40 cellular contexts compared by ENCODE assay signal in the genomic region with DNA sequence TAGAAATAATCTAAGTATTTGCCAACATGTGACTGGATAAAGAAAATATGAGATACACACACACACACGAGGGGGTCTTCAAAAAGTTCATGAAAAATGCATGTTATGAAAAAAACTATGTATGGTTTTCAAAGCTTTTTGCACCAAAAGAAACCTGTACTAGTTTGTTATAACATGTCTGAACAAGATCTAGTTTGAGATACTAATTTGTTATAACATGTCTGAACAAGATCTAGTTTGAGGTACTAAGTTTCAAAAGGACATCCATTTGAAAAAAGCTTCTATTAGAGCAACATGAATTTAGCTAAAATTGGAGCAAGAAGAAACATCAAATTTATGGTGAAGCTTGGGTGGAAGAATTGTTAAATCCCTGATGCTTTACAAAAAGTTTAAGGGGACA. TPM values are rescaled to one million over a fixed set of nuclear protein-coding genes. Genes with fewer than 3 reads are reported as not detected.
DNase-seq lines count a peak whose midpoint lies in the region; ATAC-seq, FAIRE-seq and TF ChIP-seq lines count a peak whose summit lies in the region.
"Had no signal": no experiment of that assay in that cellular context is flagged by ENCODE, and none has a peak within 500 bp of the region (broad histone marks: within the 10 kb centered on the region; RNA-seq: fewer than 3 reads in every experiment).

No MANE protein-coding gene starts in this region.

- H3K4me1 ChIP-seq in mammary epithelial cell (ENCODE audit: insufficient read depth, low read length) (no peaks in the 10 kb centered on the region), breast epithelium (no peaks in the 10 kb centered on the region), foreskin keratinocyte (no peaks in the 10 kb centered on the region)
- H3K4me1 ChIP-seq: A549, BE2C, BLaER1, Caco-2 had no signal

- TF ChIP-seq CTCF in mammary epithelial cell (conservative IDR thresholded peaks at IDR 0.05 in 1 of 2, IDR thresholded peaks at IDR 0.05 in 1 of 2; ENCODE audit: extremely low read depth in 1 of 2, insufficient read depth in 1 of 2, low read depth in 1 of 2, low read length in 2 of 2) (no peak), breast epithelium (IDR thresholded peaks at IDR 0.05) (no peak), bronchial epithelial cell (IDR thresholded peaks at IDR 0.05; ENCODE audit: insufficient read depth, low read length, severe bottlenecking) (no peak), epithelial cell of esophagus (IDR thresholded peaks at IDR 0.05; ENCODE audit: insufficient read depth, low read depth, low read length, missing control alignments) (no peak), foreskin keratinocyte (conservative IDR thresholded peaks at IDR 0.05) (no peak)

- H3K79me2 ChIP-seq in mammary epithelial cell (ENCODE audit: insufficient read depth, low read length) = no peaks in the 10 kb centered on the region

- TF ChIP-seq POLR2A in breast epithelium (IDR thresholded peaks at IDR 0.05) = no peak

- H2AFZ ChIP-seq in mammary epithelial cell (ENCODE audit: low read depth, low read length) = peak overlapping the region; percentile 6

- peaks cover 16% of the 10 kb centered on the region for H3K27me3 Mint-ChIP-seq in activated CD8-positive, alpha-beta memory T cell treated with anti-CD3 and anti-CD28 coated beads, Interleukin-2, amount 10 ng/mL, durations not matched to agents 7 days and 5 days

- peaks cover 2% of the 10 kb centered on the region for H3K9me3 Mint-ChIP-seq in activated CD8-positive, alpha-beta memory T cell treated with anti-CD3 and anti-CD28 coated beads, Interleukin-2, amount 10 ng/mL, durations not matched to agents 7 days and 5 days (ENCODE audit: low read depth)

- H3K27ac ChIP-seq in mammary epithelial cell (ENCODE audit: insufficient read depth, low read depth, low read length) (no peak overlapping the region), breast epithelium (no peak overlapping the region), foreskin keratinocyte (no peak overlapping the region)
- H3K27ac ChIP-seq: 22Rv1; A549; BLaER1; BLaER1 treated with 17β-estradiol and CSF1 and Interleukin-3, amounts not matched to agents 10 nM and 100 nM; C4-2B had no signal

- H3K4me3 ChIP-seq in mammary epithelial cell (replicated peaks in 1 of 3; ENCODE audit: insufficient read depth in 1 of 3, low read depth in 2 of 3, low read length in 3 of 3) (no peak overlapping the region), breast epithelium (no peak overlapping the region), bronchial epithelial cell (ENCODE audit: low read depth, low read length) (no peak overlapping the region), epithelial cell of esophagus (ENCODE audit: low read length) (no peak overlapping the region)
- H3K4me3 ChIP-seq: A549; BLaER1; BLaER1 treated with 17β-estradiol and CSF1 and Interleukin-3, amounts not matched to agents 10 nM and 100 nM had no signal

- H3K9me3 ChIP-seq in mammary epithelial cell (replicated peaks; ENCODE audit: insufficient read depth, low read length) (no peaks in the 10 kb centered on the region), breast epithelium (peaks cover 3 to 19% of the 10 kb centered on the region in 2 donors)
- H3K9me3 ChIP-seq: BE2C, Caco-2 had no signal

- ATAC-seq in foreskin keratinocyte = no peak
- ATAC-seq in activated CD8-positive, alpha-beta memory T cell treated with anti-CD3 and anti-CD28 coated beads, Interleukin-2, amount 10 ng/mL, durations not matched to agents 7 days and 5 days = no peak
- ATAC-seq: A549; CD8-positive, alpha-beta T cell had no signal

- WGBS in mammary epithelial cell (ENCODE audit: low coverage, missing lambda C conversion rate) = 13% methylated on average over 1 of the region's 1 CpG

- H3K27me3 ChIP-seq in mammary epithelial cell (ENCODE audit: insufficient read depth, low read length) = no peaks in the 10 kb centered on the region
- no peaks in the 10 kb centered on the region for H3K27me3 ChIP-seq in breast epithelium
- no peaks in the 10 kb centered on the region for H3K27me3 ChIP-seq in bronchial epithelial cell (ENCODE audit: control insufficient read depth, insufficient read depth, low read length)
- H3K27me3 ChIP-seq in foreskin keratinocyte = peaks cover 3% of the 10 kb centered on the region
- H3K27me3 ChIP-seq: BE2C; BLaER1; BLaER1 treated with 17β-estradiol and CSF1 and Interleukin-3, amounts not matched to agents 10 nM and 100 nM had no signal

- CTCF ChIA-PET in mammary epithelial cell (lab: Charles Lee; ENCODE audit: low non-redundant PET) = no interaction called here
- CTCF ChIA-PET in activated CD8-positive, alpha-beta memory T cell treated with anti-CD3 and anti-CD28 coated beads, Interleukin-2, amount 10 ng/mL, durations not matched to agents 7 days and 5 days (lab: Charles Lee) = no interaction called here

- H3K4me2 ChIP-seq in mammary epithelial cell (ENCODE audit: insufficient read depth, low read depth, low read length) = no peak overlapping the region
- H3K4me2 ChIP-seq: A549; BLaER1; BLaER1 treated with 17β-estradiol and CSF1 and Interleukin-3, amounts not matched to agents 10 nM and 100 nM had no signal

- dilution Hi-C loops in mammary epithelial cell (cut with HindIII; ENCODE audit: low sequenced_read_pairs) = no loop called here

- no peak overlapping the region for H3K9ac ChIP-seq in mammary epithelial cell (ENCODE audit: insufficient read depth, low read length)
- H3K9ac ChIP-seq: BLaER1; BLaER1 treated with 17β-estradiol and CSF1 and Interleukin-3, amounts not matched to agents 10 nM and 100 nM had no signal

- DNase-seq in mammary epithelial cell = peak; percentile 42
- DNase-seq in breast epithelium (ENCODE audit: low spot score in 2 of 2) = no peak
- DNase-seq in bronchial epithelial cell (ENCODE audit: low read depth) = peak; percentile 67
- peak; percentile 52 for DNase-seq in epithelial cell of esophagus (ENCODE audit: low read depth)
- DNase-seq in foreskin keratinocyte = peak; percentile 13 to 51
- no peak for DNase-seq in H4 (ENCODE audit: low spot score)
- DNase-seq in medulla oblongata (ENCODE audit: extremely low spot score) = no peak
- DNase-seq in activated CD8-positive, alpha-beta memory T cell treated with anti-CD3 and anti-CD28 coated beads, Interleukin-2, amount 10 ng/mL, durations not matched to agents 7 days and 5 days = no peak
- DNase-seq: 8988T; ACHN; AML-193; BE2C; C1 segment of cervical spinal cord; Caco-2; Calu3; CD4-positive, alpha-beta memory T cell; CD4-positive, alpha-beta T cell; CD4-positive, CD25-positive, alpha-beta regulatory T cell; CD8-positive, alpha-beta memory T cell; CD8-positive, alpha-beta T cell; COR-L47; DMS 273 treated with DMSO at 0.1 percent for 48 hours; DMS153; DMS53; DMS79; DMS79 treated with DMSO at 0.1 percent for 48 hours; DND-41; EL had no signal

- no peaks in the 10 kb centered on the region for H4K20me1 ChIP-seq in mammary epithelial cell (ENCODE audit: insufficient read depth, low read length)
- H4K20me1 ChIP-seq: BLaER1; BLaER1 treated with 17β-estradiol and CSF1 and Interleukin-3, amounts not matched to agents 10 nM and 100 nM had no signal

- FAIRE-seq in bronchial epithelial cell (lab: Jason Lieb, UNC) = no peak
- FAIRE-seq: A549, D721Med had no signal

- in situ Hi-C loops in mammary epithelial cell (cut with MboI; ENCODE audit: low sequenced_read_pairs in 2 of 2) = no loop called here

- no peak overlapping the region for H3K27ac Mint-ChIP-seq in activated CD8-positive, alpha-beta memory T cell treated with anti-CD3 and anti-CD28 coated beads, Interleukin-2, amount 10 ng/mL, durations not matched to agents 7 days and 5 days
- H3K27ac Mint-ChIP-seq: B cell; CD14-positive monocyte; CD4-positive, alpha-beta memory T cell; CD4-positive, alpha-beta T cell; CD4-positive, CD25-positive, alpha-beta regulatory T cell; CD8-positive, alpha-beta memory T cell; CD8-positive, alpha-beta T cell had no signal

- no TSS peak for BruUV-seq in mammary epithelial cell (replicated peaks; lab: Mats Ljungman, UMichigan)

- no peaks in the 10 kb centered on the region for H3K36me3 Mint-ChIP-seq in activated CD8-positive, alpha-beta memory T cell treated with anti-CD3 and anti-CD28 coated beads, Interleukin-2, amount 10 ng/mL, durations not matched to agents 7 days and 5 days
- H3K36me3 Mint-ChIP-seq: CD14-positive monocyte; CD4-positive, CD25-positive, alpha-beta regulatory T cell; CD8-positive, alpha-beta T cell had no signal

- H3K36me3 ChIP-seq in mammary epithelial cell (ENCODE audit: insufficient read depth, low read length) (no peaks in the 10 kb centered on the region), breast epithelium (no peaks in the 10 kb centered on the region), bronchial epithelial cell (ENCODE audit: control insufficient read depth, insufficient read depth, low read length) (no peaks in the 10 kb centered on the region)
- H3K36me3 ChIP-seq: BE2C; BLaER1; BLaER1 treated with 17β-estradiol and CSF1 and Interleukin-3, amounts not matched to agents 10 nM and 100 nM had no signal

- intact Hi-C loops in mammary epithelial cell (cut with micrococcal nuclease) (no loop called here), breast epithelium (cut with DNase I; ENCODE audit: low total_unique reads) (no loop called here)

- no peak overlapping the region for H3K4me3 Mint-ChIP-seq in activated CD8-positive, alpha-beta memory T cell treated with anti-CD3 and anti-CD28 coated beads, Interleukin-2, amount 10 ng/mL, durations not matched to agents 7 days and 5 days
- H3K4me3 Mint-ChIP-seq: B cell; CD14-positive monocyte; CD4-positive, alpha-beta memory T cell; CD4-positive, alpha-beta T cell; CD4-positive, CD25-positive, alpha-beta regulatory T cell; CD8-positive, alpha-beta memory T cell; CD8-positive, alpha-beta T cell had no signal

- no peaks in the 10 kb centered on the region for H3K4me1 Mint-ChIP-seq in activated CD8-positive, alpha-beta memory T cell treated with anti-CD3 and anti-CD28 coated beads, Interleukin-2, amount 10 ng/mL, durations not matched to agents 7 days and 5 days
- H3K4me1 Mint-ChIP-seq: B cell; CD14-positive monocyte; CD4-positive, alpha-beta memory T cell; CD4-positive, CD25-positive, alpha-beta regulatory T cell; CD8-positive, alpha-beta memory T cell had no signal

RNA-seq across cellular contexts. Expression of a gene that starts 19.8 kb away (rescaled TPM):
- total RNA-seq in mammary epithelial cell (not detected), breast epithelium (10 to 100 TPM in 2 of 3 donors, 1 to 10 TPM in 1; 7.8 to 18.4 (median 14.9) TPM), bronchial epithelial cell (not detected in 2 replicates), foreskin keratinocyte (not detected in 2 replicates)
- polyA plus RNA-seq in mammary epithelial cell (not detected), foreskin keratinocyte (not detected in 2 replicates)
- polyA minus RNA-seq in mammary epithelial cell = not detected
- total RNA-seq in H4 (2014; rRNA removed; shearing (Covaris generic)) = not detected in 2 replicates
- total RNA-seq in activated CD8-positive, alpha-beta memory T cell treated with anti-CD3 and anti-CD28 coated beads, Interleukin-2, amount 10 ng/mL, durations not matched to agents 7 days and 5 days = not detected
- total RNA-seq: A172; A673; B cell; CD4-positive, alpha-beta memory T cell; CD8-positive, alpha-beta memory T cell; CD8-positive, alpha-beta T cell; Daoy had no signal
- polyA plus RNA-seq: A549; AG04450; CD14-positive monocyte; CD4-positive, alpha-beta memory T cell; CD4-positive, CD25-positive, alpha-beta regulatory T cell; CD8-positive, alpha-beta memory T cell had no signal

Comparison
In these comparisons a context has a peak if more than half of its experiments do, and no peak if none do; other contexts are left out.
1. DNase-seq: peak in mammary epithelial cell (single experiment), bronchial epithelial cell (single experiment), epithelial cell of esophagus (single experiment) and foreskin keratinocyte (2 of 2); none in breast epithelium (0 of 2), H4 (single experiment), medulla oblongata (single experiment) and activated CD8-positive, alpha-beta memory T cell treated with anti-CD3 and anti-CD28 coated beads, Interleukin-2, amount 10 ng/mL, durations not matched to agents 7 days and 5 days (single experiment).